Comparison of ENCODE assay signal across 23 cellular contexts in genomic region chrX:125778256-125778655, GRCh38.
"Had no signal": no experiment of that assay in that cellular context is flagged by ENCODE, and none has a peak within 500 bp of the region (broad histone marks: within the 10 kb centered on the region; RNA-seq: fewer than 3 reads in every experiment).

No MANE protein-coding gene starts in this region.

- DNase-seq: cortex of kidney; effector memory CD8-positive, alpha-beta T cell; foreskin fibroblast; gastrocnemius medialis; heart left ventricle; kidney glomerular epithelial cell; left ventricle myocardium superior; lower lobe of right lung; naive thymus-derived CD8-positive, alpha-beta T cell; occipital lobe; ovary; posterior cingulate gyrus; psoas muscle; right lobe of liver; stimulated activated CD4-positive, alpha-beta T cell treated with anti-CD3 and anti-CD28 coated beads, Interleukin-2, amount 100 ng/mL, for 24 hours; stimulated activated CD4-positive, alpha-beta T cell treated with anti-CD3 and anti-CD28 coated beads, Interleukin-4, amount 100 ng/mL, for 24 hours; stimulated activated naive CD4-positive, alpha-beta T cell treated with Interleukin-2 at 50 U/mL for 16 hours; stomach; thyroid gland; trophoblast cell had no signal

- H3K4me3 ChIP-seq: gastrocnemius medialis, heart left ventricle, hepatocyte, lower lobe of right lung, ovary, psoas muscle, right lobe of liver, stomach, thyroid gland, vagina had no signal

- H3K36me3 ChIP-seq: gastrocnemius medialis, heart left ventricle, lower lobe of right lung, ovary, right lobe of liver, stomach, thyroid gland, vagina had no signal

- H3K9me3 ChIP-seq: gastrocnemius medialis, heart left ventricle, lower lobe of right lung, ovary, psoas muscle, right lobe of liver, stomach, thyroid gland, vagina had no signal

- H3K4me1 ChIP-seq: gastrocnemius medialis, heart left ventricle, lower lobe of right lung, psoas muscle, right lobe of liver, stomach, thyroid gland, vagina had no signal

- FAIRE-seq: endometrium had no signal

- H3K27ac ChIP-seq: gastrocnemius medialis, heart left ventricle, hepatocyte, lower lobe of right lung, ovary, psoas muscle, right lobe of liver, stomach, thyroid gland, vagina had no signal

- H3K27me3 ChIP-seq: gastrocnemius medialis, heart left ventricle, hepatocyte, ovary, right lobe of liver, stomach, thyroid gland, vagina had no signal
